15 cellular contexts compared by ENCODE assay signal in the genomic region with DNA sequence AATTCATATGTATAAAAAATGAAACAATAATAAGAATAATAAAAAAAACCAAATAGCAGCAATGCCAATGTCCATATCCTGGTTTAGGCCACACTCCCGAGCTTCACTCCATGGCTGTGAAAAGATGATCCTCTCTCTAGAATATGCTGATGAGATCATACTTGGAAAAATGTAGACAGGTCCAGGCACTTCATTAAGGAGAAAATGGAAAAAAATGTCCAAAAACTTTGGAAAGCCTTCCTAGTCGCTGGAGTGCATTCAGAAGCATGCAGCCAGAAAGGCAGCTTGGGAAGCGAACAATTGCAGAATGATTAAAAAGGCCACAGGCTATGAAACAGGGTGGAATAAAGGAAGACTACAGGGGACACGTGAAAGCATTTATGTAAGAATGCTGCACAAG.
"Had no signal": no experiment of that assay in that cellular context is flagged by ENCODE, and none has a peak within 500 bp of the region (broad histone marks: within the 10 kb centered on the region; RNA-seq: fewer than 3 reads in every experiment).

No MANE protein-coding gene starts in this region.

- ATAC-seq: esophagus mucosa, left colon, pancreas had no signal

- FAIRE-seq: pancreas, urothelium cell line had no signal

- H3K9me3 ChIP-seq: pancreas, stomach, thyroid gland had no signal

- DNase-seq: activated T-cell treated with anti-CD3 and anti-CD28 coated beads, Interleukin-2, amount 50 U/mL, for 1 hour; amygdala; dorsolateral prefrontal cortex; foreskin fibroblast; immature natural killer cell; left colon; nephron progenitor cell; pancreas; stimulated activated CD4-positive, alpha-beta T cell treated with anti-CD3 and anti-CD28 coated beads, Interleukin-15, amount 100 ng/mL, for 24 hours; stimulated activated CD4-positive, alpha-beta T cell treated with anti-CD3 and anti-CD28 coated beads, Interleukin-4, amount 100 ng/mL, for 4 hours; stomach; T-helper 2 cell; thyroid gland had no signal

- H3K4me3 ChIP-seq: dorsolateral prefrontal cortex, pancreas, stomach, thyroid gland had no signal

- H3K27me3 ChIP-seq: pancreas, stomach, thyroid gland had no signal

- H3K27ac ChIP-seq: dorsolateral prefrontal cortex, pancreas, stomach, thyroid gland had no signal

- H3K36me3 ChIP-seq: pancreas, stomach, thyroid gland had no signal

- H3K4me1 ChIP-seq: pancreas, stomach had no signal
